In the genomic region with DNA sequence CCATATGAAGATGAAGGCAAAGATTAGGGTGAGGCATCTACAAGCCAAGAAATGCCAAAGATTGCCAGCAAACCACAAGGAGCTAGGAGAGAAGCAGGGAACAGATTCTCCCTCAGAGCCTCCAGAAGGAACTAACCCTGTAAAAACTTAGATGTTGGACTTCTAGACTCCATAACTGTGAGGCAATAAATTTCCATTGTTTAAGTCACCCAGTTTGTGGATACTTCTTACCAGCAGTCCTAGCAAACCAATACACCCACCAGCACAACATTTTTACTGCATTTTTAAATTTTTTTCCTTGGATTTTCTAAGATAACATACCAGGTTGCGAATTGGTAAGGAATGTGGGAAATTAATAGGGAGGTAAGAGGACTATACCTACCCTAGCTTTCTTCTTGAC, we compare ENCODE assay signal across 9 cellular contexts. TPM values are rescaled to one million over a fixed set of nuclear protein-coding genes. Genes with fewer than 3 reads are reported as not detected.
"Had no signal": no experiment of that assay in that cellular context is flagged by ENCODE, and none has a peak within 500 bp of the region (broad histone marks: within the 10 kb centered on the region; RNA-seq: fewer than 3 reads in every experiment).

No MANE protein-coding gene starts in this region.

- H3K27ac ChIP-seq: HL-60, KMS-11 had no signal

- DNase-seq: IMR-90, KBM-7, KG1 had no signal

- H3K9ac ChIP-seq: KMS-11 had no signal

- H3K4me2 ChIP-seq: KMS-11 had no signal

- H3K4me3 Mint-ChIP-seq: IgD-negative memory B cell had no signal

- ATAC-seq: HepG2, K562 had no signal

- H3K27me3 Mint-ChIP-seq: IgD-negative memory B cell had no signal

- H3K4me3 ChIP-seq: K562 had no signal

- H3K4me1 Mint-ChIP-seq: IgD-negative memory B cell had no signal

- H3K27ac Mint-ChIP-seq: IgD-negative memory B cell had no signal

RNA-seq across cellular contexts. Expression of a gene that starts 47.8 kb away (rescaled TPM):
- total RNA-seq: HepG2, HT-29 had no signal
- polyA plus RNA-seq: HepG2, IgD-negative memory B cell had no signal
